Comparison of ENCODE assay signal across 19 cellular contexts in the genomic region with DNA sequence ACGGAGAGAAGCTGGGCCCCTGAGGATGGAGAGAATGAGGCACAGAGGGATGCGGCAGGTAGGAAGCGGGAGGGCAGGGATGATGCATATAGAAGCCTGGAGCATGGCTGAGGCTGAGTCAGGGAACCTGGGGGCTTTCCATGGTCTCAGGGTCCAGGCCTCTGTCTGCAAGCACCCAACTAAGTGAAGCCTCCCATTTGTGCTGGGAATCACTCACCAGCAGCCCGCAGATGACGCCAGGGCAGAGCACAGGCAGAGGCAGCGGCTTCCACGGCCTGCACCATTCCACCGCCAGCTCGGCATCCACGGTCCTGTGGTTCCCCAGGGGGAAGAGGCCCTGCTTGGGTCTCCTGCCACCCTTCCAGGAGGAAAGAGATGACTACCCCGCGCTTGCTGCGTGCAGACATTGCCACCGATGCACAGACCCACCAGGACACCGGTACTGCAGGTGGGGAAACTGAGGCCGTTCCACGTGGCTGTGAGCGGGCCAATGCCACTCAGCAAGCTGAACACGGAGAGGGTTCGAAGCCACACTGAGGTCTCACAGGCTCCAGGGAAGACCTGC.
DNase-seq lines count a peak whose midpoint lies in the region; ATAC-seq and TF ChIP-seq lines count a peak whose summit lies in the region.
"Had no signal": no experiment of that assay in that cellular context is flagged by ENCODE, and none has a peak within 500 bp of the region (broad histone marks: within the 10 kb centered on the region; RNA-seq: fewer than 3 reads in every experiment).

No MANE protein-coding gene starts in this region.

- H3K27me3 ChIP-seq in right atrium auricular region (no peaks in the 10 kb centered on the region), foreskin keratinocyte (no peaks in the 10 kb centered on the region), gastrocnemius medialis (no peaks in the 10 kb centered on the region), PC-9 (ENCODE audit: insufficient read depth, low read depth) (no peaks in the 10 kb centered on the region), Caco-2 (replicated peaks; ENCODE audit: control insufficient read depth, insufficient read depth, low read length) (no peaks in the 10 kb centered on the region), hepatocyte (no peaks in the 10 kb centered on the region)
- H3K27me3 ChIP-seq: SJSA1 had no signal

- H3K4me1 ChIP-seq in right atrium auricular region (peaks cover 0 to 80% of the 10 kb centered on the region in 2 donors), foreskin keratinocyte (no peaks in the 10 kb centered on the region), gastrocnemius medialis (peaks cover 20 to 37% of the 10 kb centered on the region in 2 donors), PC-9 (replicated peaks; ENCODE audit: insufficient read depth) (peaks cover 7% of the 10 kb centered on the region), Caco-2 (peaks cover 3% of the 10 kb centered on the region), hepatocyte (ENCODE audit: insufficient read depth) (peaks cover 15% of the 10 kb centered on the region)

- POLR2A ChIA-PET in PC-9 (lab: Charles Lee; ENCODE audit: unreplicated experiment) (interaction anchor here (0.6 kb wide), 1 partner anchor 9 kb away, joined by 3 read pairs; no protein-coding TSS in a partner anchor), Caco-2 (lab: Charles Lee) (no interaction called here)

- H3K4me1 Mint-ChIP-seq in T-helper 17 cell (peaks cover 30% of the 10 kb centered on the region), Caco-2 (ENCODE audit: low read depth, unreplicated experiment) (peaks cover 5% of the 10 kb centered on the region)

- no peaks in the 10 kb centered on the region for H3K9me3 ChIP-seq in right atrium auricular region
- H3K9me3 ChIP-seq in T-helper 17 cell (ENCODE audit: control insufficient read depth, low read length, poor library complexity, severe bottlenecking) = no peaks in the 10 kb centered on the region
- H3K9me3 ChIP-seq in gastrocnemius medialis = no peaks in the 10 kb centered on the region
- H3K9me3 ChIP-seq in PC-9 (ENCODE audit: insufficient read depth, low read depth) = no peaks in the 10 kb centered on the region
- no peaks in the 10 kb centered on the region for H3K9me3 ChIP-seq in Caco-2
- no peaks in the 10 kb centered on the region for H3K9me3 ChIP-seq in hepatocyte (ENCODE audit: low read depth)
- H3K9me3 ChIP-seq: SJSA1 had no signal

- H3K27me3 Mint-ChIP-seq in T-helper 17 cell = no peaks in the 10 kb centered on the region
- H3K27me3 Mint-ChIP-seq in Caco-2 (ENCODE audit: insufficient read depth, unreplicated experiment) = no peaks in the 10 kb centered on the region

- H3K4me3 Mint-ChIP-seq in T-helper 17 cell (no peak overlapping the region), Caco-2 (ENCODE audit: unreplicated experiment) (no peak overlapping the region)

- CTCF ChIA-PET in PC-9 (lab: Charles Lee) = no interaction called here
- CTCF ChIA-PET in Caco-2 (lab: Charles Lee) = no interaction called here

- DNase-seq in Right ventricle myocardium inferior (ENCODE audit: missing footprints) = peak; percentile 49
- no peak for DNase-seq in right atrium auricular region (ENCODE audit: low spot score)
- no peak for DNase-seq in T-helper 17 cell
- no peak for DNase-seq in foreskin keratinocyte
- no peak for DNase-seq in gastrocnemius medialis
- no peak for DNase-seq in PC-9
- DNase-seq in Caco-2 = no peak
- DNase-seq in hepatocyte (ENCODE audit: low spot score) = no peak
- DNase-seq: C1 segment of cervical spinal cord, COR-L47, DMS153, EL, H7, MM.1S, NCI-H1092 treated with DMSO at 0.1 percent for 48 hours, NCI-H1694 treated with DMSO at 0.1 percent for 48 hours, NCI-H345, NCI-H526 had no signal

- H2AFZ ChIP-seq in PC-9 (no peak overlapping the region), hepatocyte (no peak overlapping the region)

- BruUV-seq in PC-9 (replicated peaks; lab: Mats Ljungman, UMichigan) = no TSS peak
- no TSS peak for BruUV-seq in Caco-2 (replicated peaks; lab: Mats Ljungman, UMichigan)

- H3K4me2 ChIP-seq in PC-9 = no peak overlapping the region
- H3K4me2 ChIP-seq in hepatocyte = no peak overlapping the region

- H3K36me3 Mint-ChIP-seq in T-helper 17 cell (ENCODE audit: low read depth) (no peaks in the 10 kb centered on the region), Caco-2 (ENCODE audit: insufficient read depth, unreplicated experiment) (peaks cover 36% of the 10 kb centered on the region)

- no peak for TF ChIP-seq CTCF in right atrium auricular region (IDR thresholded peaks at IDR 0.05)
- no peak for TF ChIP-seq CTCF in foreskin keratinocyte (conservative IDR thresholded peaks at IDR 0.05)
- no peak for TF ChIP-seq CTCF in gastrocnemius medialis (IDR thresholded peaks at IDR 0.05 in 4 of 5, conservative IDR thresholded peaks at IDR 0.05 in 1 of 5)
- no peak for TF ChIP-seq CTCF in PC-9 (conservative IDR thresholded peaks at IDR 0.05)
- no peak for TF ChIP-seq CTCF in Caco-2 (IDR thresholded peaks at IDR 0.05; ENCODE audit: insufficient read depth in 1 of 2, low read depth in 1 of 2, low read length in 1 of 2, severe bottlenecking in 1 of 2, unreplicated experiment in 1 of 2)
- no peak for TF ChIP-seq CTCF in hepatocyte (IDR thresholded peaks at IDR 0.05; ENCODE audit: poor library complexity)

- no peaks in the 10 kb centered on the region for H3K9me3 Mint-ChIP-seq in Caco-2 (ENCODE audit: unreplicated experiment)

- intact Hi-C loops in Right ventricle myocardium inferior (cut with DNase I) = no loop called here
- intact Hi-C loops in gastrocnemius medialis (cut with DNase I; ENCODE audit: low total_unique reads) = no loop called here
- intact Hi-C loops in PC-9 (cut with micrococcal nuclease; ENCODE audit: unreplicated experiment) = no loop called here
- intact Hi-C loops in Caco-2 (cut with micrococcal nuclease; ENCODE audit: unreplicated experiment) = no loop called here

- H3K27ac Mint-ChIP-seq in T-helper 17 cell (peak overlapping the region; percentile 39), Caco-2 (ENCODE audit: unreplicated experiment) (no peak overlapping the region)

- H3K27ac ChIP-seq in right atrium auricular region (no peak overlapping the region), foreskin keratinocyte (no peak overlapping the region), gastrocnemius medialis (peak overlapping the region; percentile 29 to 51 (median 44)), PC-9 (no peak overlapping the region), hepatocyte (no peak overlapping the region)
- H3K27ac ChIP-seq: SJSA1 had no signal

- ATAC-seq in Right ventricle myocardium inferior = no peak
- ATAC-seq in T-helper 17 cell = no peak
- peak; percentile 8 for ATAC-seq in foreskin keratinocyte
- no peak for ATAC-seq in gastrocnemius medialis

- peaks cover 17% of the 10 kb centered on the region for H3K36me3 ChIP-seq in right atrium auricular region
- H3K36me3 ChIP-seq in gastrocnemius medialis = peaks cover 0 to 12% of the 10 kb centered on the region in 2 donors
- 0 out of 2 replicates have a peak, but pooled peaks cover 4% of the 10 kb centered on the region for H3K36me3 ChIP-seq in PC-9 (ENCODE audit: low read depth)
- H3K36me3 ChIP-seq in Caco-2 (ENCODE audit: control insufficient read depth, insufficient read depth, low read length) = no peaks in the 10 kb centered on the region; the same call in none of the 2 replicates
- no peaks in the 10 kb centered on the region for H3K36me3 ChIP-seq in hepatocyte (replicated peaks; ENCODE audit: insufficient read depth, low read depth)

- H4K20me1 ChIP-seq in PC-9 (ENCODE audit: insufficient read depth) (peaks cover 79% of the 10 kb centered on the region), hepatocyte (ENCODE audit: insufficient read depth, poor library complexity, severe bottlenecking) (peaks cover 73% of the 10 kb centered on the region)

- H3K4me3 ChIP-seq in right atrium auricular region (no peak overlapping the region), gastrocnemius medialis (no peak overlapping the region), PC-9 (no peak overlapping the region), Caco-2 (ENCODE audit: low read depth, low read length) (no peak overlapping the region), hepatocyte (no peak overlapping the region)
- H3K4me3 ChIP-seq: SJSA1 had no signal

- peaks cover 8% of the 10 kb centered on the region; the same call in 1 of the 2 replicates for H3F3A ChIP-seq in PC-9 (ENCODE audit: insufficient read depth, low read depth)

- H3K79me2 ChIP-seq in PC-9 (ENCODE audit: low read depth) (peaks cover 39% of the 10 kb centered on the region), hepatocyte (peaks cover 92% of the 10 kb centered on the region)

- 95% methylated on average over 20 of the region's 20 CpGs for WGBS in hepatocyte (ENCODE audit: low lambda C conversion rate, missing lambda C conversion rate)

- TF ChIP-seq POLR2A in gastrocnemius medialis (IDR thresholded peaks at IDR 0.05) = no peak

- in situ Hi-C loops in gastrocnemius medialis (cut with MboI; ENCODE audit: low sequenced_read_pairs in 4 of 4) = no loop called here

- H3K9me2 ChIP-seq in PC-9 (ENCODE audit: insufficient read depth) = no peaks in the 10 kb centered on the region
- H3K9me2 ChIP-seq in hepatocyte (replicated peaks; ENCODE audit: insufficient read depth) = no peaks in the 10 kb centered on the region

Comparison
In these comparisons a context has a peak if more than half of its experiments do, and no peak if none do; other contexts are left out.
1. H3K27ac ChIP-seq: peak in gastrocnemius medialis (4 of 4); none in right atrium auricular region (0 of 2), foreskin keratinocyte (single experiment), PC-9 (single experiment) and hepatocyte (single experiment).